In the genomic region with DNA sequence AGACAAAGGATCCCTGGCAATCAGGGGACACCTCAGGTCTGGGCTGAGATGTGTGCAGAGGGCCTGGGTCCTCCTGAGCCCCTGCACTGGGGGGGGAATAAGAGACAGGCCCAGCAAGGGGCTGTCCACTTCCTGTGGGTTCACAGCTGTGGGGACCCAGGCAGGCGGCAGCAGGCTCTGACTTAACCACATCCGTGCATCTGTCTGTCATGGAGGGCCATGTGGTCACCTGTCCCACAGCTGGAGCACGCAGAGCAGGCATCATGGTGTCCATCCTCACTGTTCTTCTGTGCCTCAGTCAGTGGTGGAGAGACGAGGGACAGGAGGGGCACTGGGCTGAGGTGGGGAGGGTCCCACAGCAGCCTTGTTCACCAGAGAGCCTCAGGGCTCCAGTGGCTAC, we compare ENCODE assay signal across 25 cellular contexts. TPM values are rescaled to one million over a fixed set of nuclear protein-coding genes. Genes with fewer than 3 reads are reported as not detected.
DNase-seq lines count a peak whose midpoint lies in the region; ATAC-seq and TF ChIP-seq lines count a peak whose summit lies in the region.
"Had no signal": no experiment of that assay in that cellular context is flagged by ENCODE, and none has a peak within 500 bp of the region (broad histone marks: within the 10 kb centered on the region; RNA-seq: fewer than 3 reads in every experiment).

No MANE protein-coding gene starts in this region.

- H3K79me2 ChIP-seq in MM.1S (ENCODE audit: low read length) = no peaks in the 10 kb centered on the region

- DNase-seq in activated naive CD8-positive, alpha-beta T cell treated with anti-CD3 and anti-CD28 coated beads for 36 hours = peak; percentile 9
- no peak for DNase-seq in activated naive CD8-positive, alpha-beta T cell treated with anti-CD3 and anti-CD28 coated beads, Interleukin-2, amount 50 U/mL, for 24 hours
- peak; percentile 50 for DNase-seq in MM.1S
- DNase-seq in effector memory CD8-positive, alpha-beta T cell = peak in 2 of 3 experiments; percentile 5 to 8
- DNase-seq in upper lobe of right lung = no peak
- DNase-seq in HT-29 (ENCODE audit: low spot score) = no peak
- DNase-seq: activated T-cell treated with anti-CD3 and anti-CD28 coated beads, Interleukin-2, amount 50 U/mL, for 24 hours; DMS 273 treated with DMSO at 0.1 percent for 48 hours; foreskin keratinocyte; GM23248; hypothalamus; KBM-7; mesendoderm; NCI-H1048; NCI-H2081 treated with DMSO at 0.1 percent for 48 hours; stimulated activated CD4-positive, alpha-beta T cell treated with anti-CD3 and anti-CD28 coated beads, Interleukin-2, amount 100 ng/mL, for 24 hours; uterus had no signal

- no peaks in the 10 kb centered on the region for H3K36me3 Mint-ChIP-seq in activated naive CD8-positive, alpha-beta T cell treated with anti-CD3 and anti-CD28 coated beads for 36 hours
- H3K36me3 Mint-ChIP-seq in activated naive CD8-positive, alpha-beta T cell treated with anti-CD3 and anti-CD28 coated beads, Interleukin-2, amount 50 U/mL, for 24 hours (ENCODE audit: low read depth) = no peaks in the 10 kb centered on the region
- no peaks in the 10 kb centered on the region for H3K36me3 Mint-ChIP-seq in effector memory CD8-positive, alpha-beta T cell (ENCODE audit: insufficient read depth)

- H3K9ac ChIP-seq in MM.1S (ENCODE audit: low read length) = no peak overlapping the region
- H3K9ac ChIP-seq: GM23248 had no signal

- H3K27ac ChIP-seq in MM.1S (ENCODE audit: low read length) (peak overlapping the region; percentile 0; the same call in 1 of the 2 replicates), upper lobe of right lung (no peak overlapping the region)
- H3K27ac ChIP-seq: breast epithelium, foreskin keratinocyte, GM23248, uterus had no signal

- no peaks in the 10 kb centered on the region for H3F3A ChIP-seq in MM.1S (ENCODE audit: insufficient read depth, low read length)

- H3K4me3 ChIP-seq in MM.1S (ENCODE audit: low read length) (no peak overlapping the region), upper lobe of right lung (no peak overlapping the region)
- H3K4me3 ChIP-seq: breast epithelium, GM23248, uterus had no signal

- no peak for ATAC-seq in activated naive CD8-positive, alpha-beta T cell treated with anti-CD3 and anti-CD28 coated beads, Interleukin-2, amount 50 U/mL, for 24 hours
- peak; percentile 71 for ATAC-seq in effector memory CD8-positive, alpha-beta T cell (replicated peaks)
- ATAC-seq in upper lobe of right lung = peak; percentile 38
- ATAC-seq in HG02852 (IDR thresholded peaks at IDR 0.05; ENCODE audit: unreplicated experiment) = no peak
- no peak for ATAC-seq in GM19395 (IDR thresholded peaks at IDR 0.05; ENCODE audit: unreplicated experiment)
- ATAC-seq: foreskin keratinocyte, Right ventricle myocardium inferior had no signal

- TF ChIP-seq CTCF in MM.1S (IDR thresholded peaks at IDR 0.05; ENCODE audit: low read length) (no peak), upper lobe of right lung (IDR thresholded peaks at IDR 0.05) (no peak)

- peaks cover 15% of the 10 kb centered on the region for H3K27me3 Mint-ChIP-seq in activated naive CD8-positive, alpha-beta T cell treated with anti-CD3 and anti-CD28 coated beads for 36 hours
- no peaks in the 10 kb centered on the region for H3K27me3 Mint-ChIP-seq in activated naive CD8-positive, alpha-beta T cell treated with anti-CD3 and anti-CD28 coated beads, Interleukin-2, amount 50 U/mL, for 24 hours
- peaks cover 3 to 36% of the 10 kb centered on the region in 2 donors for H3K27me3 Mint-ChIP-seq in effector memory CD8-positive, alpha-beta T cell

- H3K4me1 Mint-ChIP-seq in activated naive CD8-positive, alpha-beta T cell treated with anti-CD3 and anti-CD28 coated beads for 36 hours = peaks cover 3% of the 10 kb centered on the region
- peaks cover 2% of the 10 kb centered on the region for H3K4me1 Mint-ChIP-seq in activated naive CD8-positive, alpha-beta T cell treated with anti-CD3 and anti-CD28 coated beads, Interleukin-2, amount 50 U/mL, for 24 hours
- H3K4me1 Mint-ChIP-seq in effector memory CD8-positive, alpha-beta T cell (ENCODE audit: low read depth in 2 of 2) = peaks cover 25 to 28% of the 10 kb centered on the region in 2 donors
- H3K4me1 Mint-ChIP-seq: nephron had no signal

- no peaks in the 10 kb centered on the region for H3K9me3 Mint-ChIP-seq in activated naive CD8-positive, alpha-beta T cell treated with anti-CD3 and anti-CD28 coated beads for 36 hours
- no peaks in the 10 kb centered on the region for H3K9me3 Mint-ChIP-seq in activated naive CD8-positive, alpha-beta T cell treated with anti-CD3 and anti-CD28 coated beads, Interleukin-2, amount 50 U/mL, for 24 hours
- no peaks in the 10 kb centered on the region for H3K9me3 Mint-ChIP-seq in effector memory CD8-positive, alpha-beta T cell
- H3K9me3 Mint-ChIP-seq: activated T-cell treated with anti-CD3 and anti-CD28 coated beads, Interleukin-2, amount 50 U/mL, for 24 hours had no signal

- H3K4me3 Mint-ChIP-seq in activated naive CD8-positive, alpha-beta T cell treated with anti-CD3 and anti-CD28 coated beads for 36 hours = no peak overlapping the region
- no peak overlapping the region for H3K4me3 Mint-ChIP-seq in activated naive CD8-positive, alpha-beta T cell treated with anti-CD3 and anti-CD28 coated beads, Interleukin-2, amount 50 U/mL, for 24 hours
- peak overlapping the region; percentile 22 to 55 for H3K4me3 Mint-ChIP-seq in effector memory CD8-positive, alpha-beta T cell
- H3K4me3 Mint-ChIP-seq: activated T-cell treated with anti-CD3 and anti-CD28 coated beads, Interleukin-2, amount 50 U/mL, for 24 hours; nephron had no signal

- no peaks in the 10 kb centered on the region for H3K9me2 ChIP-seq in MM.1S (replicated peaks; ENCODE audit: insufficient read depth, low read length)

- no peaks in the 10 kb centered on the region for H3K9me3 ChIP-seq in MM.1S (replicated peaks; ENCODE audit: insufficient read depth, low read length)
- no peaks in the 10 kb centered on the region for H3K9me3 ChIP-seq in upper lobe of right lung
- H3K9me3 ChIP-seq: breast epithelium, uterus had no signal

- H3K27ac Mint-ChIP-seq in activated naive CD8-positive, alpha-beta T cell treated with anti-CD3 and anti-CD28 coated beads for 36 hours = no peak overlapping the region
- no peak overlapping the region for H3K27ac Mint-ChIP-seq in activated naive CD8-positive, alpha-beta T cell treated with anti-CD3 and anti-CD28 coated beads, Interleukin-2, amount 50 U/mL, for 24 hours
- no peak overlapping the region for H3K27ac Mint-ChIP-seq in effector memory CD8-positive, alpha-beta T cell
- H3K27ac Mint-ChIP-seq: activated T-cell treated with anti-CD3 and anti-CD28 coated beads, Interleukin-2, amount 50 U/mL, for 24 hours; nephron had no signal

- H3K36me3 ChIP-seq in MM.1S (replicated peaks; ENCODE audit: insufficient read depth, low read length) = no peaks in the 10 kb centered on the region
- H3K36me3 ChIP-seq in upper lobe of right lung = no peaks in the 10 kb centered on the region
- H3K36me3 ChIP-seq: breast epithelium, uterus had no signal

- H3K27me3 ChIP-seq in MM.1S (replicated peaks; ENCODE audit: insufficient read depth, low read length) = peaks cover 26% of the 10 kb centered on the region
- H3K27me3 ChIP-seq in upper lobe of right lung = no peaks in the 10 kb centered on the region
- H3K27me3 ChIP-seq: foreskin keratinocyte, uterus had no signal

- no peaks in the 10 kb centered on the region for H4K20me1 ChIP-seq in MM.1S (ENCODE audit: insufficient read depth, low read length)

- peak overlapping the region; percentile 28 for H3K4me2 ChIP-seq in MM.1S (ENCODE audit: low read depth, low read length)

- H3K4me1 ChIP-seq in MM.1S (ENCODE audit: low read length) (peaks cover 12% of the 10 kb centered on the region), upper lobe of right lung (no peaks in the 10 kb centered on the region)
- H3K4me1 ChIP-seq: breast epithelium, foreskin keratinocyte, uterus had no signal

- H2AFZ ChIP-seq in MM.1S (ENCODE audit: low read length) = no peak overlapping the region
- H2AFZ ChIP-seq: GM23248 had no signal

- intact Hi-C loops in upper lobe of right lung (cut with DNase I) = no loop called here

RNA-seq across cellular contexts. Expression of a gene that starts 16.3 kb away (rescaled TPM):
- total RNA-seq in activated naive CD8-positive, alpha-beta T cell treated with anti-CD3 and anti-CD28 coated beads for 36 hours = not detected
- not detected for total RNA-seq in upper lobe of right lung
- total RNA-seq in HT-29 (2014; rRNA removed; shearing (Covaris generic)) = not detected in 2 replicates
- total RNA-seq: breast epithelium, dermis microvascular lymphatic vessel endothelial cell, epithelial cell of proximal tubule, foreskin keratinocyte, GM23248, NCI-H460, Right ventricle myocardium inferior, uterus had no signal

RNA-seq across cellular contexts. Expression of a gene that starts 30.4 kb away (rescaled TPM):
- not detected for total RNA-seq in activated naive CD8-positive, alpha-beta T cell treated with anti-CD3 and anti-CD28 coated beads for 36 hours
- not detected for total RNA-seq in upper lobe of right lung
- not detected in 2 replicates for total RNA-seq in HT-29 (2014; rRNA removed; shearing (Covaris generic))
- total RNA-seq: breast epithelium, dermis microvascular lymphatic vessel endothelial cell, epithelial cell of proximal tubule, foreskin keratinocyte, GM23248, NCI-H460, Right ventricle myocardium inferior, uterus had no signal

RNA-seq across cellular contexts. Expression of a gene that starts 45.1 kb away (rescaled TPM):
- not detected for total RNA-seq in activated naive CD8-positive, alpha-beta T cell treated with anti-CD3 and anti-CD28 coated beads for 36 hours
- total RNA-seq in upper lobe of right lung = 29.8 TPM
- total RNA-seq in HT-29 (2014; rRNA removed; shearing (Covaris generic)) = not detected in 2 replicates
- total RNA-seq: dermis microvascular lymphatic vessel endothelial cell, epithelial cell of proximal tubule, foreskin keratinocyte, GM23248, NCI-H460 had no signal

Comparison
In these comparisons a context has a peak if more than half of its experiments do, and no peak if none do; other contexts are left out.
1. DNase-seq: peak in activated naive CD8-positive, alpha-beta T cell treated with anti-CD3 and anti-CD28 coated beads for 36 hours (single experiment), MM.1S (single experiment) and effector memory CD8-positive, alpha-beta T cell (2 of 3); none in activated naive CD8-positive, alpha-beta T cell treated with anti-CD3 and anti-CD28 coated beads, Interleukin-2, amount 50 U/mL, for 24 hours (single experiment), upper lobe of right lung (single experiment) and HT-29 (single experiment).
2. H3K4me3 Mint-ChIP-seq: peak in effector memory CD8-positive, alpha-beta T cell (2 of 2); none in activated naive CD8-positive, alpha-beta T cell treated with anti-CD3 and anti-CD28 coated beads for 36 hours (single experiment) and activated naive CD8-positive, alpha-beta T cell treated with anti-CD3 and anti-CD28 coated beads, Interleukin-2, amount 50 U/mL, for 24 hours (single experiment).
3. ATAC-seq: peak in effector memory CD8-positive, alpha-beta T cell (single experiment) and upper lobe of right lung (single experiment); none in activated naive CD8-positive, alpha-beta T cell treated with anti-CD3 and anti-CD28 coated beads, Interleukin-2, amount 50 U/mL, for 24 hours (single experiment), HG02852 (single experiment) and GM19395 (single experiment).
4. RNA of a gene that starts 45.1 kb away (total RNA-seq): 29.8 TPM in upper lobe of right lung (single experiment); not detected in activated naive CD8-positive, alpha-beta T cell treated with anti-CD3 and anti-CD28 coated beads for 36 hours and not detected in HT-29; every median in the first group is over 10 times any median in the second.